Comparison of ENCODE assay signal across 24 cellular contexts in genomic region chr1:221118176-221118937, GRCh38.
DNase-seq lines count a peak whose midpoint lies in the region; TF ChIP-seq lines count a peak whose summit lies in the region.
"Had no signal": no experiment of that assay in that cellular context is flagged by ENCODE, and none has a peak within 500 bp of the region (broad histone marks: within the 10 kb centered on the region; RNA-seq: fewer than 3 reads in every experiment).

No MANE protein-coding gene starts in this region.

- no peak for TF ChIP-seq CTCF in thyroid gland (IDR thresholded peaks at IDR 0.05)
- TF ChIP-seq CTCF in H9 (conservative IDR thresholded peaks at IDR 0.05) = no peak

- H3K4me1 ChIP-seq in thyroid gland (peaks cover 10 to 28% of the 10 kb centered on the region in 2 donors), H9 (ENCODE audit: insufficient read depth, low read length) (no peaks in the 10 kb centered on the region)
- H3K4me1 ChIP-seq: SJCRH30, spleen had no signal

- H2BK12ac ChIP-seq in H9 (ENCODE audit: insufficient read length, low read depth, low read length) = no peak overlapping the region

- no peak overlapping the region for H2AFZ ChIP-seq in H9 (ENCODE audit: low read length)
- H2AFZ ChIP-seq: GM23338 had no signal

- no peak overlapping the region for H4K5ac ChIP-seq in H9 (ENCODE audit: insufficient read length, low read depth, low read length)

- no peak overlapping the region for H3K14ac ChIP-seq in H9 (ENCODE audit: insufficient read depth, low read length)

- no peaks in the 10 kb centered on the region for H3K23me2 ChIP-seq in H9 (ENCODE audit: insufficient read length, low read depth, low read length, poor library complexity, severe bottlenecking)

- H3K4me1 Mint-ChIP-seq in H9 = no peaks in the 10 kb centered on the region; a peak in 1 of 4 replicates
- H3K4me1 Mint-ChIP-seq: GM23338; naive thymus-derived CD4-positive, alpha-beta T cell had no signal

- H3K4me3 ChIP-seq in thyroid gland (replicated peaks in 1 of 3) = no peak overlapping the region
- H3K4me3 ChIP-seq: GM23338, MG63, SJCRH30, spleen had no signal

- H3K27ac Mint-ChIP-seq in H9 = no peak overlapping the region
- H3K27ac Mint-ChIP-seq: activated CD8-positive, alpha-beta T cell treated with anti-CD3 and anti-CD28 coated beads, Interleukin-2, amount 10 ng/mL, durations not matched to agents 7 days and 5 days; activated naive CD4-positive, alpha-beta T cell treated with anti-CD3 and anti-CD28 coated beads, Interleukin-2, amount 50 U/mL, for 72 hours; dendritic cell treated with granulocyte-macrophage colony-stimulating factor and Interleukin-4, amounts not matched to agents 40 ng/mL and 50 ng/mL, for 4 days; GM23338; naive thymus-derived CD4-positive, alpha-beta T cell; WTC11 had no signal

- H3K27ac ChIP-seq in thyroid gland (peak overlapping the region in 2 of 3 donors; percentile 25 to 61), H9 (ENCODE audit: insufficient read length, low read depth, low read length) (no peak overlapping the region)
- H3K27ac ChIP-seq: brain microvascular endothelial cell, epithelial cell of prostate, SJCRH30, spleen had no signal

- H3K4me3 Mint-ChIP-seq in H9 = no peak overlapping the region
- H3K4me3 Mint-ChIP-seq: activated CD8-positive, alpha-beta T cell treated with anti-CD3 and anti-CD28 coated beads, Interleukin-2, amount 10 ng/mL, durations not matched to agents 7 days and 5 days; activated T-cell treated with anti-CD3 and anti-CD28 coated beads, Interleukin-2, amount 50 U/mL, for 4 hours; dendritic cell treated with granulocyte-macrophage colony-stimulating factor and Interleukin-4, amounts not matched to agents 40 ng/mL and 50 ng/mL, for 4 days; GM23338; naive thymus-derived CD4-positive, alpha-beta T cell; WTC11 had no signal

- WGBS in thyroid gland, 2 donors = 54 to 57% methylated on average over 3 of the region's 3 CpGs
- no CpG with 5 or more reads among the region's 3 CpGs for WGBS in H9 (ENCODE audit: extremely low coverage, insufficient read length, low lambda C conversion rate)

- H2BK5ac ChIP-seq in H9 (ENCODE audit: insufficient read length, low read length) = no peak overlapping the region

- H3K27me3 Mint-ChIP-seq in H9 (ENCODE audit: low read depth) = no peaks in the 10 kb centered on the region

- H3K79me2 ChIP-seq in H9 (ENCODE audit: insufficient read depth, low read length) = no peaks in the 10 kb centered on the region

- no peak overlapping the region for H3K23ac ChIP-seq in H9 (ENCODE audit: insufficient read length, low read depth, low read length)

- peaks cover 3% of the 10 kb centered on the region in 2 experiments; a peak in 3 of 5 replicates for H3K9me3 Mint-ChIP-seq in H9

- H3K79me1 ChIP-seq in H9 (ENCODE audit: insufficient read depth, low read depth, low read length, poor library complexity, severe bottlenecking) = no peaks in the 10 kb centered on the region

- no peaks in the 10 kb centered on the region for H3K9me3 ChIP-seq in thyroid gland
- no peaks in the 10 kb centered on the region for H3K9me3 ChIP-seq in H9 (ENCODE audit: control insufficient read depth, low read depth, low read length)
- H3K9me3 ChIP-seq: SJCRH30 had no signal

- TF ChIP-seq POLR2A in thyroid gland (IDR thresholded peaks at IDR 0.05) = no peak

- H4K8ac ChIP-seq in H9 (replicated peaks; ENCODE audit: insufficient read length, low read depth, low read length) = no peak overlapping the region

- H3K27me3 ChIP-seq in thyroid gland = no peaks in the 10 kb centered on the region
- no peaks in the 10 kb centered on the region for H3K27me3 ChIP-seq in H9 (ENCODE audit: insufficient read depth, low read length)
- H3K27me3 ChIP-seq: brain microvascular endothelial cell, MG63, SJCRH30, spleen had no signal

- no peak overlapping the region for H2BK15ac ChIP-seq in H9 (ENCODE audit: low read depth, low read length)

- no peak overlapping the region for H3K9ac ChIP-seq in H9 (ENCODE audit: extremely low read depth, insufficient read length, low read length)

- H3K56ac ChIP-seq in H9 (ENCODE audit: insufficient read length, low read depth, low read length) = no peak overlapping the region

- H3K18ac ChIP-seq in H9 (ENCODE audit: insufficient read length, low read depth, low read length) = no peak overlapping the region

- H3K36me3 ChIP-seq in thyroid gland = no peaks in the 10 kb centered on the region
- H3K36me3 ChIP-seq: brain microvascular endothelial cell, MG63, SJCRH30, spleen had no signal

- no peaks in the 10 kb centered on the region for H4K20me1 ChIP-seq in H9 (ENCODE audit: control insufficient read depth, insufficient read depth, insufficient read length)

- H2BK20ac ChIP-seq in H9 (ENCODE audit: low read depth, low read length, poor library complexity, severe bottlenecking) = no peak overlapping the region

- no peak overlapping the region for H3T11ph ChIP-seq in H9 (ENCODE audit: low read length)

- H3K36me3 Mint-ChIP-seq in H9 (ENCODE audit: insufficient read depth in 1 of 3, low read depth in 3 of 3) = peaks cover 0 to 7% (median 1%) of the 10 kb centered on the region in 3 experiments; a peak in 2 of 7 replicates
- H3K36me3 Mint-ChIP-seq: activated naive CD4-positive, alpha-beta T cell treated with anti-CD3 and anti-CD28 coated beads, Interleukin-2, amount 50 U/mL, for 72 hours had no signal

- no peak overlapping the region for H2BK120ac ChIP-seq in H9 (ENCODE audit: low read depth, low read length, poor library complexity, severe bottlenecking)

- DNase-seq in NCI-H1105 treated with DMSO at 0.1 percent for 48 hours (lab: John Stamatoyannopoulos, UW) (peak; percentile 61), NCI-H1105 (lab: John Stamatoyannopoulos, UW) (no peak), astrocyte of the hippocampus (ENCODE audit: low read depth, low spot score) (peak; percentile 23), mucosa of gallbladder (ENCODE audit: low spot score) (peak; percentile 33), thyroid gland (no peak), NCI-H2029 (lab: John Stamatoyannopoulos, UW) (no peak), H9 (no peak)
- DNase-seq in activated naive CD4-positive, alpha-beta T cell treated with Interleukin-2 at 50 U/mL for 16 hours = no peak
- DNase-seq: activated CD8-positive, alpha-beta T cell treated with anti-CD3 and anti-CD28 coated beads, Interleukin-2, amount 10 ng/mL, durations not matched to agents 7 days and 5 days; activated T-cell treated with anti-CD3 and anti-CD28 coated beads, Interleukin-2, amount 50 U/mL, for 4 hours; DMS79 treated with DMSO at 0.1 percent for 48 hours; naive thymus-derived CD4-positive, alpha-beta T cell; NCI-H2081; NCI-H510A treated with DMSO at 0.1 percent for 48 hours; spleen; stimulated activated CD8-positive, alpha-beta memory T cell treated with anti-CD3 and anti-CD28 coated beads, Interleukin-4, amount 100 ng/mL, for 48 hours had no signal

- intact Hi-C loops in thyroid gland (cut with DNase I) = no loop called here

- no peak overlapping the region for H3K4me2 ChIP-seq in H9 (ENCODE audit: insufficient read depth, insufficient read length, low read length)
- H3K4me2 ChIP-seq: GM23338 had no signal

- no peak overlapping the region for H4K91ac ChIP-seq in H9 (ENCODE audit: insufficient read length, low read depth, low read length)

- no peak overlapping the region for H2AK5ac ChIP-seq in H9 (ENCODE audit: insufficient read length, low read length)

- no peak overlapping the region for H3K4ac ChIP-seq in H9 (ENCODE audit: low read depth, low read length)

Comparison
In these comparisons a context has a peak if more than half of its experiments do, and no peak if none do; other contexts are left out.
1. DNase-seq: peak in NCI-H1105 treated with DMSO at 0.1 percent for 48 hours (single experiment), astrocyte of the hippocampus (single experiment) and mucosa of gallbladder (single experiment); none in NCI-H1105 (single experiment), thyroid gland (0 of 2), activated naive CD4-positive, alpha-beta T cell treated with Interleukin-2 at 50 U/mL for 16 hours (single experiment), NCI-H2029 (single experiment) and H9 (single experiment).